Comparison of ENCODE assay signal across 15 cellular contexts in genomic region chr11:48000432-48000831, GRCh38. TPM values are rescaled to one million over a fixed set of nuclear protein-coding genes. Genes with fewer than 3 reads are reported as not detected.
DNase-seq lines count a peak whose midpoint lies in the region; ATAC-seq and TF ChIP-seq lines count a peak whose summit lies in the region.
"Had no signal": no experiment of that assay in that cellular context is flagged by ENCODE, and none has a peak within 500 bp of the region (broad histone marks: within the 10 kb centered on the region; RNA-seq: fewer than 3 reads in every experiment).

No MANE protein-coding gene starts in this region.

- no peaks in the 10 kb centered on the region for H3K9me3 Mint-ChIP-seq in activated CD4-positive, alpha-beta memory T cell treated with anti-CD3 and anti-CD28 coated beads, Interleukin-2, amount 10 ng/mL, durations not matched to agents 7 days and 5 days
- no peaks in the 10 kb centered on the region for H3K9me3 Mint-ChIP-seq in immature natural killer cell

- POLR2A ChIA-PET in activated CD4-positive, alpha-beta memory T cell treated with anti-CD3 and anti-CD28 coated beads, Interleukin-2, amount 10 ng/mL, durations not matched to agents 7 days and 5 days (lab: Charles Lee), result interaction anchor here (1.3 to 24.8 kb wide), 8 partner anchors 8 to 110 kb away, joined by 3 to 519 read pairs (median 14); no protein-coding TSS in a partner anchor

- CTCF ChIA-PET in activated CD4-positive, alpha-beta memory T cell treated with anti-CD3 and anti-CD28 coated beads, Interleukin-2, amount 10 ng/mL, durations not matched to agents 7 days and 5 days (lab: Charles Lee), result interaction anchor here (0.6 to 4.4 kb wide), 7 partner anchors 17 to 108 kb away, joined by 3 to 25 read pairs (median 16); no protein-coding TSS in a partner anchor

- no peaks in the 10 kb centered on the region for H3K27me3 ChIP-seq in right atrium auricular region
- H3K27me3 ChIP-seq in upper lobe of right lung, result no peaks in the 10 kb centered on the region
- H3K27me3 ChIP-seq in H7 (ENCODE audit: control insufficient read depth, insufficient read depth, low read length), result no peaks in the 10 kb centered on the region
- H3K27me3 ChIP-seq: gastroesophageal sphincter, SJSA1 had no signal

- intact Hi-C loops in left ventricle myocardium superior (cut with micrococcal nuclease), result no loop called here
- intact Hi-C loops in upper lobe of right lung (cut with DNase I), result no loop called here

- H3K36me3 ChIP-seq in right atrium auricular region (no peaks in the 10 kb centered on the region), upper lobe of right lung (no peaks in the 10 kb centered on the region), H7 (replicated peaks; ENCODE audit: control insufficient read depth, insufficient read depth, low read length) (no peaks in the 10 kb centered on the region)
- H3K36me3 ChIP-seq: gastroesophageal sphincter had no signal

- H3K4me3 ChIP-seq in right atrium auricular region (no peak overlapping the region), upper lobe of right lung (no peak overlapping the region), H7 (ENCODE audit: insufficient read depth, low read depth, low read length) (no peak overlapping the region)
- H3K4me3 ChIP-seq: gastroesophageal sphincter, GM23248, SJSA1 had no signal

- ATAC-seq in left ventricle myocardium superior (peak; percentile 14), upper lobe of right lung (no peak), HG03521 (IDR thresholded peaks at IDR 0.05; ENCODE audit: unreplicated experiment) (no peak)

- H3K27ac ChIP-seq in right atrium auricular region, result no peak overlapping the region
- H3K27ac ChIP-seq in upper lobe of right lung, result peak overlapping the region; percentile 15
- H3K27ac ChIP-seq: gastroesophageal sphincter, SJSA1 had no signal

- no peak for TF ChIP-seq CTCF in right atrium auricular region (IDR thresholded peaks at IDR 0.05)
- TF ChIP-seq CTCF in upper lobe of right lung (IDR thresholded peaks at IDR 0.05), result no peak

- H3K36me3 Mint-ChIP-seq in activated CD4-positive, alpha-beta memory T cell treated with anti-CD3 and anti-CD28 coated beads, Interleukin-2, amount 10 ng/mL, durations not matched to agents 7 days and 5 days (ENCODE audit: low read depth), result peaks cover 35% of the 10 kb centered on the region
- H3K36me3 Mint-ChIP-seq in immature natural killer cell, result no peaks in the 10 kb centered on the region

- H3K4me1 Mint-ChIP-seq in activated CD4-positive, alpha-beta memory T cell treated with anti-CD3 and anti-CD28 coated beads, Interleukin-2, amount 10 ng/mL, durations not matched to agents 7 days and 5 days, result peaks cover 82% of the 10 kb centered on the region
- H3K4me1 Mint-ChIP-seq in immature natural killer cell, result peaks cover 82 to 88% of the 10 kb centered on the region in 2 donors

- H3K27ac Mint-ChIP-seq in activated CD4-positive, alpha-beta memory T cell treated with anti-CD3 and anti-CD28 coated beads, Interleukin-2, amount 10 ng/mL, durations not matched to agents 7 days and 5 days, result peak overlapping the region; percentile 100
- peak overlapping the region; percentile 96 to 99 (median 97) for H3K27ac Mint-ChIP-seq in immature natural killer cell

- no peaks in the 10 kb centered on the region for H3K9me3 ChIP-seq in right atrium auricular region
- H3K9me3 ChIP-seq in upper lobe of right lung, result no peaks in the 10 kb centered on the region
- H3K9me3 ChIP-seq: gastroesophageal sphincter, SJSA1 had no signal

- H3K27me3 Mint-ChIP-seq in activated CD4-positive, alpha-beta memory T cell treated with anti-CD3 and anti-CD28 coated beads, Interleukin-2, amount 10 ng/mL, durations not matched to agents 7 days and 5 days, result no peaks in the 10 kb centered on the region
- peaks cover 5 to 14% (median 12%) of the 10 kb centered on the region in 3 donors for H3K27me3 Mint-ChIP-seq in immature natural killer cell (ENCODE audit: low read depth in 3 of 3)

- peak overlapping the region; percentile 3 for H3K4me3 Mint-ChIP-seq in activated CD4-positive, alpha-beta memory T cell treated with anti-CD3 and anti-CD28 coated beads, Interleukin-2, amount 10 ng/mL, durations not matched to agents 7 days and 5 days
- peak overlapping the region; percentile 38 to 83 (median 69) for H3K4me3 Mint-ChIP-seq in immature natural killer cell

- DNase-seq in left ventricle myocardium superior, result no peak
- no peak for DNase-seq in right atrium auricular region (ENCODE audit: low spot score)
- DNase-seq in activated CD4-positive, alpha-beta memory T cell treated with anti-CD3 and anti-CD28 coated beads, Interleukin-2, amount 10 ng/mL, durations not matched to agents 7 days and 5 days, result no peak
- no peak for DNase-seq in immature natural killer cell
- no peak for DNase-seq in upper lobe of right lung
- DNase-seq in H7, result no peak
- no peak for DNase-seq in RKO (ENCODE audit: low spot score)
- DNase-seq: C1 segment of cervical spinal cord; GM23248; Kasumi-1; NCI-H2029; stimulated activated CD4-positive, alpha-beta T cell treated with anti-CD3 and anti-CD28 coated beads, Interleukin-15, amount 100 ng/mL, for 24 hours had no signal

- H3K4me1 ChIP-seq in right atrium auricular region, result peaks cover 0 to 25% of the 10 kb centered on the region in 2 donors
- H3K4me1 ChIP-seq in upper lobe of right lung, result peaks cover 22% of the 10 kb centered on the region

RNA-seq across cellular contexts. Expression of gene PTPRJ, which starts 20.1 kb away (rescaled TPM):
- total RNA-seq in left ventricle myocardium superior (7.1 TPM), right atrium auricular region (1 to 10 TPM; 3.4 to 8.0 TPM), upper lobe of right lung (34.9 TPM)
- total RNA-seq in activated CD4-positive, alpha-beta memory T cell treated with anti-CD3 and anti-CD28 coated beads, Interleukin-2, amount 10 ng/mL, durations not matched to agents 7 days and 5 days, result 10 to 100 TPM; 83.0 to 89.1 TPM
- 10 to 100 TPM; 10.0 to 19.0 (median 18.0) TPM for polyA plus RNA-seq in immature natural killer cell
- 10.0 and 12.0 TPM in 2 replicates for total RNA-seq in H7 (2014; rRNA removed; shearing (Covaris generic))
